In the genomic region with DNA sequence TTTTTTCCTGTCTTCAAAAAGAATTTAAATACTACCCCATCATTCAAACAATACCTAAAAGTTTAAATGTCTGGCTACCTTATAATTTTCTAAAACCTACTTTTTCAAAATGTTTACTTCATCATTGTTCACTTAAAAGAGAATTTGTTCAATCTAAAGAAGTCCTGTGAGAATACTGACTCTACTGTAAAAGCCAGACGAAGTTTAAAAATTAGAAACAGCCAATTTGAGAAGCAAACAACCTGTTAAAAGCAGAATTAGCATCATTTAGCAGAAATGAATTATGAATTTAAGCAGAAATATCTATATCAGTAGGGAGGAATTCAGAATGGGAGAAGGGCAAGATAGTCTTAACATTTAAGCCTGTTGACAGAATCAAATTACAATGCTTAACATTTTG, we compare ENCODE assay signal across 13 cellular contexts. TPM values are rescaled to one million over a fixed set of nuclear protein-coding genes. Genes with fewer than 3 reads are reported as not detected.
DNase-seq lines count a peak whose midpoint lies in the region; ATAC-seq and TF ChIP-seq lines count a peak whose summit lies in the region.
"Had no signal": no experiment of that assay in that cellular context is flagged by ENCODE, and none has a peak within 500 bp of the region (broad histone marks: within the 10 kb centered on the region; RNA-seq: fewer than 3 reads in every experiment).

No MANE protein-coding gene starts in this region.

- no peak for ATAC-seq in HG02623 (IDR thresholded peaks at IDR 0.05; ENCODE audit: unreplicated experiment)
- ATAC-seq: gastroesophageal sphincter, left ventricle myocardium superior had no signal

- H3K9me3 Mint-ChIP-seq in CD8-positive, alpha-beta memory T cell = no peaks in the 10 kb centered on the region
- no peaks in the 10 kb centered on the region for H3K9me3 Mint-ChIP-seq in neural crest cell

- H3K9ac ChIP-seq in HUES64 (ENCODE audit: low read depth, low read length) = peak overlapping the region; percentile 98; the same call in 1 of the 2 replicates

- POLR2A ChIA-PET in CD8-positive, alpha-beta memory T cell (lab: Charles Lee) = interaction anchor here (0.6 kb wide), 1 partner anchor 23 kb away, joined by 3 read pairs; no protein-coding TSS in a partner anchor

- CTCF ChIA-PET in CD8-positive, alpha-beta memory T cell (lab: Charles Lee) = no interaction called here

- peaks cover 0 to 1% (median 0%) of the 10 kb centered on the region in 3 donors for H3K36me3 Mint-ChIP-seq in CD8-positive, alpha-beta memory T cell
- H3K36me3 Mint-ChIP-seq in neural crest cell (ENCODE audit: low read depth) = no peaks in the 10 kb centered on the region

- WGBS in HUES64 = 63% methylated on average over 1 of the region's 1 CpG

- H3K27me3 ChIP-seq in CD8-positive, alpha-beta memory T cell (ENCODE audit: insufficient read depth, low read length, poor library complexity, severe bottlenecking) = no peaks in the 10 kb centered on the region
- no peaks in the 10 kb centered on the region for H3K27me3 ChIP-seq in HUES64 (ENCODE audit: insufficient read depth, low read length)
- H3K27me3 ChIP-seq: gastroesophageal sphincter, tibial nerve had no signal

- H3K27ac ChIP-seq in CD8-positive, alpha-beta memory T cell (ENCODE audit: low read depth, low read length) = peak overlapping the region; percentile 82
- no peak overlapping the region for H3K27ac ChIP-seq in HUES64 (ENCODE audit: low read depth, low read length)

- no peaks in the 10 kb centered on the region for H3K9me3 ChIP-seq in CD8-positive, alpha-beta memory T cell (ENCODE audit: low read length)
- no peaks in the 10 kb centered on the region for H3K9me3 ChIP-seq in HUES64 (ENCODE audit: insufficient read depth, low read depth, low read length)
- H3K9me3 ChIP-seq: gastroesophageal sphincter, tibial nerve had no signal

- in situ Hi-C loops in astrocyte of the spinal cord (cut with HindIII; ENCODE audit: low sequenced_read_pairs) = no loop called here

- no peaks in the 10 kb centered on the region for H3K36me3 ChIP-seq in CD8-positive, alpha-beta memory T cell (ENCODE audit: insufficient read depth, low read length)
- peaks cover 3% of the 10 kb centered on the region; the same call in 1 of the 2 replicates for H3K36me3 ChIP-seq in HUES64 (ENCODE audit: insufficient read depth, low read length)
- H3K36me3 ChIP-seq: gastroesophageal sphincter, tibial nerve had no signal

- H3K4me3 ChIP-seq in CD8-positive, alpha-beta memory T cell (ENCODE audit: low read length) = no peak overlapping the region
- peak overlapping the region; percentile 87 for H3K4me3 ChIP-seq in HUES64 (ENCODE audit: low read length)
- H3K4me3 ChIP-seq in astrocyte of the spinal cord (ENCODE audit: low read depth, low read length) = peak overlapping the region; percentile 92

- H3K4me3 Mint-ChIP-seq in CD8-positive, alpha-beta memory T cell = no peak overlapping the region
- no peak overlapping the region for H3K4me3 Mint-ChIP-seq in neural crest cell

- DNase-seq in CD8-positive, alpha-beta memory T cell = no peak
- DNase-seq in astrocyte of the spinal cord (ENCODE audit: low read depth, low spot score) (no peak), neural crest cell (ENCODE audit: low read depth, low spot score) (no peak), T1000 (lab: John Stamatoyannopoulos, UW) (no peak)
- DNase-seq in NK-92 treated with Interleukin-12 subunit alpha and Interleukin-12 subunit beta, amount 100 ng/mL, for 24 hours (lab: John Stamatoyannopoulos, UW) = no peak
- DNase-seq: KG1, left ventricle myocardium superior, NCI-H446 treated with DMSO at 0.1 percent for 48 hours had no signal

- no peaks in the 10 kb centered on the region for H3K27me3 Mint-ChIP-seq in CD8-positive, alpha-beta memory T cell
- H3K27me3 Mint-ChIP-seq in neural crest cell (ENCODE audit: low read depth) = no peaks in the 10 kb centered on the region
- H3K27me3 Mint-ChIP-seq: progenitor cell of endocrine pancreas had no signal

- H3K4me1 ChIP-seq in CD8-positive, alpha-beta memory T cell (ENCODE audit: insufficient read depth, low read length) = peaks cover 12% of the 10 kb centered on the region
- peaks cover 28% of the 10 kb centered on the region for H3K4me1 ChIP-seq in HUES64 (ENCODE audit: insufficient read depth, low read length)

- H3K27ac Mint-ChIP-seq in CD8-positive, alpha-beta memory T cell = peak overlapping the region in 4 of 8 donors; percentile 20 to 73 (median 38)
- H3K27ac Mint-ChIP-seq in neural crest cell (ENCODE audit: unreplicated experiment) = peak overlapping the region; percentile 89
- H3K27ac Mint-ChIP-seq: progenitor cell of endocrine pancreas had no signal

- TF ChIP-seq CTCF in astrocyte of the spinal cord (IDR thresholded peaks at IDR 0.05; ENCODE audit: low read depth, low read length) (no peak), neural crest cell (conservative IDR thresholded peaks at IDR 0.05) (no peak)

- H3K4me1 Mint-ChIP-seq in CD8-positive, alpha-beta memory T cell = peaks cover 32 to 65% (median 57%) of the 10 kb centered on the region in 3 donors
- H3K4me1 Mint-ChIP-seq in neural crest cell = peaks cover 51% of the 10 kb centered on the region

RNA-seq across cellular contexts. Expression of a gene that starts 2.1 kb away (rescaled TPM):
- total RNA-seq in CD8-positive, alpha-beta memory T cell = 10 to 100 TPM; 55.8 to 60.0 TPM
- 30.7 TPM for polyA plus RNA-seq in CD8-positive, alpha-beta memory T cell
- polyA plus RNA-seq in HUES64 (2013, experiment 1 of 2) = 69.9 TPM
- 104 TPM for polyA plus RNA-seq in HUES64 (2013, experiment 2 of 2)
- 119 and 128 TPM in 2 replicates for total RNA-seq in neural crest cell

RNA-seq across cellular contexts. Expression of a gene that starts 2.6 kb away (rescaled TPM):
- 10 to 100 TPM; 35.6 to 36.3 TPM for total RNA-seq in CD8-positive, alpha-beta memory T cell
- 1.2 TPM for polyA plus RNA-seq in CD8-positive, alpha-beta memory T cell
- polyA plus RNA-seq in HUES64 (2013, experiment 1 of 2) = 37.0 TPM
- polyA plus RNA-seq in HUES64 (2013, experiment 2 of 2) = 49.9 TPM
- 77.2 and 78.8 TPM in 2 replicates for total RNA-seq in neural crest cell

RNA-seq across cellular contexts. Expression of a gene that starts 46.2 kb away (rescaled TPM):
- 10 to 100 TPM; 27.7 to 30.6 TPM for total RNA-seq in CD8-positive, alpha-beta memory T cell
- polyA plus RNA-seq in CD8-positive, alpha-beta memory T cell = 11.4 TPM
- 41.4 TPM for polyA plus RNA-seq in HUES64 (2013, experiment 1 of 2)
- 47.0 TPM for polyA plus RNA-seq in HUES64 (2013, experiment 2 of 2)
- 38.6 and 39.0 TPM in 2 replicates for total RNA-seq in neural crest cell

RNA-seq across cellular contexts. Expression of a gene that starts 56.9 kb away (rescaled TPM):
- total RNA-seq in CD8-positive, alpha-beta memory T cell = 10 to 100 TPM; 24.7 to 25.1 TPM
- polyA plus RNA-seq in CD8-positive, alpha-beta memory T cell = 12.8 TPM
- 18.1 TPM for polyA plus RNA-seq in HUES64 (2013, experiment 1 of 2)
- polyA plus RNA-seq in HUES64 (2013, experiment 2 of 2) = 19.1 TPM
- 21.2 and 22.9 TPM in 2 replicates for total RNA-seq in neural crest cell
